In genomic region chrX:134543201-134543797, GRCh38 we compare ENCODE assay signal across 25 cellular contexts.
DNase-seq lines count a peak whose midpoint lies in the region; ATAC-seq and TF ChIP-seq lines count a peak whose summit lies in the region.
"Had no signal": no experiment of that assay in that cellular context is flagged by ENCODE, and none has a peak within 500 bp of the region (broad histone marks: within the 10 kb centered on the region; RNA-seq: fewer than 3 reads in every experiment).

No MANE protein-coding gene starts in this region.

- peaks cover 2% of the 10 kb centered on the region for H3K9me3 Mint-ChIP-seq in nephron
- H3K9me3 Mint-ChIP-seq: activated naive CD4-positive, alpha-beta T cell treated with anti-CD3 and anti-CD28 coated beads, Interleukin-2, amount 50 U/mL, for 72 hours; dendritic cell treated with granulocyte-macrophage colony-stimulating factor and Interleukin-4, amounts not matched to agents 40 ng/mL and 50 ng/mL, for 4 days; stimulated activated naive B cell treated with anti-CD40 and anti-IgM and Interleukin-4, amounts not matched to agents 10 μg/mL and 1 μg/mL and 100 μg/mL, for 72 hours had no signal

- no peaks in the 10 kb centered on the region for H4K20me1 ChIP-seq in DND-41 (ENCODE audit: insufficient read depth, low read length)

- H3K4me3 Mint-ChIP-seq in nephron = peak overlapping the region; percentile 60 to 64 (median 63)
- H3K4me3 Mint-ChIP-seq: CD8-positive, alpha-beta memory T cell; dendritic cell treated with granulocyte-macrophage colony-stimulating factor and Interleukin-4, amounts not matched to agents 40 ng/mL and 50 ng/mL, for 4 days; IgD-negative memory B cell; stimulated activated naive B cell treated with anti-CD40 and anti-IgM and Interleukin-4, amounts not matched to agents 10 μg/mL and 1 μg/mL and 100 μg/mL, for 72 hours had no signal

- H3K36me3 Mint-ChIP-seq in nephron (ENCODE audit: low read depth) = peaks cover 34% of the 10 kb centered on the region
- H3K36me3 Mint-ChIP-seq: CD8-positive, alpha-beta memory T cell; IgD-negative memory B cell; stimulated activated naive B cell treated with anti-CD40 and anti-IgM and Interleukin-4, amounts not matched to agents 10 μg/mL and 1 μg/mL and 100 μg/mL, for 72 hours had no signal

- TF ChIP-seq CTCF in DND-41 (IDR thresholded peaks at IDR 0.05; ENCODE audit: borderline replicate concordance, extremely low read depth, low read length, poor library complexity, severe bottlenecking) (no peak), nephron (IDR thresholded peaks at IDR 0.05; ENCODE audit: unreplicated experiment in 3 of 3) (no peak)

- H3K36me3 ChIP-seq in DND-41 (ENCODE audit: insufficient read depth, low read length) = peaks cover 23% of the 10 kb centered on the region
- H3K36me3 ChIP-seq: thoracic aorta, vagina had no signal

- no peaks in the 10 kb centered on the region for H3K27me3 ChIP-seq in DND-41 (ENCODE audit: insufficient read depth, low read length, poor library complexity)
- H3K27me3 ChIP-seq: MG63, vagina had no signal

- peaks cover 14% of the 10 kb centered on the region for H3K79me2 ChIP-seq in DND-41 (ENCODE audit: insufficient read depth, low read length)

- H3K27me3 Mint-ChIP-seq in nephron (ENCODE audit: low read depth) = no peaks in the 10 kb centered on the region

- H2AFZ ChIP-seq in DND-41 (ENCODE audit: low read depth, low read length) = no peak overlapping the region

- peaks cover 44% of the 10 kb centered on the region for H3K4me1 ChIP-seq in DND-41 (ENCODE audit: insufficient read depth, low read length)
- H3K4me1 ChIP-seq: vagina had no signal

- H3K9ac ChIP-seq in DND-41 (ENCODE audit: low read depth, low read length) = no peak overlapping the region

- ATAC-seq in DND-41 (ENCODE audit: insufficient read depth, low read depth) (no peak), HG03439 (IDR thresholded peaks at IDR 0.05; ENCODE audit: unreplicated experiment) (no peak), left lobe of liver (no peak)
- ATAC-seq: activated naive CD4-positive, alpha-beta T cell treated with anti-CD3 and anti-CD28 coated beads, Interleukin-2, amount 50 U/mL, for 72 hours; mucosa of descending colon; stimulated activated naive B cell treated with anti-CD40 and anti-IgM and Interleukin-4, amounts not matched to agents 10 μg/mL and 1 μg/mL and 100 μg/mL, for 72 hours had no signal

- H3K27ac Mint-ChIP-seq in nephron = peak overlapping the region; percentile 92 to 98 (median 96)
- H3K27ac Mint-ChIP-seq: activated naive CD4-positive, alpha-beta T cell treated with anti-CD3 and anti-CD28 coated beads, Interleukin-2, amount 50 U/mL, for 72 hours; CD8-positive, alpha-beta memory T cell; dendritic cell treated with granulocyte-macrophage colony-stimulating factor and Interleukin-4, amounts not matched to agents 40 ng/mL and 50 ng/mL, for 4 days; IgD-negative memory B cell; stimulated activated naive B cell treated with anti-CD40 and anti-IgM and Interleukin-4, amounts not matched to agents 10 μg/mL and 1 μg/mL and 100 μg/mL, for 72 hours had no signal

- no peaks in the 10 kb centered on the region for H3K9me3 ChIP-seq in DND-41 (ENCODE audit: insufficient read depth, low read length, severe bottlenecking)
- H3K9me3 ChIP-seq: MG63, mucosa of descending colon, thoracic aorta, vagina had no signal

- H3K4me2 ChIP-seq in DND-41 (ENCODE audit: insufficient read depth, low read length) = peak overlapping the region; percentile 27

- H3K4me3 ChIP-seq in DND-41 (ENCODE audit: low read depth in 1 of 2, low read length in 2 of 2) = no peak overlapping the region
- H3K4me3 ChIP-seq: GM12878, MG63, mucosa of descending colon, thoracic aorta, vagina had no signal

- H3K4me1 Mint-ChIP-seq in nephron = peaks cover 42% of the 10 kb centered on the region

- H3K27ac ChIP-seq in DND-41 (ENCODE audit: low read length) = peak overlapping the region; percentile 36; the same call in 1 of the 2 replicates
- H3K27ac ChIP-seq: thoracic aorta, vagina had no signal

- DNase-seq in DND-41 (no peak), LHCN-M2 (ENCODE audit: low read depth) (peak; percentile 50), dermis blood vessel endothelial cell (peak; percentile 50), left lobe of liver (ENCODE audit: low spot score) (no peak)
- no peak for DNase-seq in activated CD8-positive, alpha-beta memory T cell treated with anti-CD3 and anti-CD28 coated beads, Interleukin-2, amount 50 U/mL, for 48 hours
- DNase-seq: activated CD4-positive, alpha-beta T cell treated with anti-CD3 and anti-CD28 coated beads, Interleukin-2, amount 50 U/mL, for 1 hour; aorta; caudate nucleus; CD8-positive, alpha-beta memory T cell; DMS53; islet precursor cell; mucosa of descending colon; SIG-M5; small intestine; stimulated activated CD4-positive, alpha-beta T cell treated with anti-CD3 and anti-CD28 coated beads, Interleukin-2, amount 100 ng/mL, for 24 hours; stimulated activated naive B cell treated with anti-CD40 and anti-IgM and Interleukin-4, amounts not matched to agents 10 μg/mL and 1 μg/mL and 100 μg/mL, for 72 hours had no signal

Comparison
In these comparisons a context has a peak if more than half of its experiments do, and no peak if none do; other contexts are left out.
1. DNase-seq: peak in LHCN-M2 (single experiment) and dermis blood vessel endothelial cell (single experiment); none in DND-41 (single experiment), activated CD8-positive, alpha-beta memory T cell treated with anti-CD3 and anti-CD28 coated beads, Interleukin-2, amount 50 U/mL, for 48 hours (single experiment) and left lobe of liver (single experiment).